8 cellular contexts compared by ENCODE assay signal in genomic region chr17:75404739-75405364, GRCh38. TPM values are rescaled to one million over a fixed set of nuclear protein-coding genes. Genes with fewer than 3 reads are reported as not detected.
A peak's percentile ranks its signal among the peaks of the same experiment; 100 is the strongest.
DNase-seq lines count a peak whose midpoint lies in the region; ATAC-seq, FAIRE-seq and TF ChIP-seq lines count a peak whose summit lies in the region.

No MANE protein-coding gene starts in this region.

- TF ChIP-seq EP300 in Ishikawa (IDR thresholded peaks at IDR 0.05; ENCODE audit: borderline replicate concordance) (no peak), GM12878 (IDR thresholded peaks at IDR 0.05; ENCODE audit: borderline replicate concordance in 1 of 2, control insufficient read depth in 1 of 2, low read depth in 2 of 2, low read length in 2 of 2) (no peak)

- TF ChIP-seq RAD21 in Ishikawa (IDR thresholded peaks at IDR 0.05; ENCODE audit: low read depth) = no peak
- no peak for TF ChIP-seq RAD21 in GM12878 (IDR thresholded peaks at IDR 0.05; ENCODE audit: insufficient read depth, low read depth, low read length)

- intact Hi-C loops in CD4-positive, alpha-beta memory T cell (cut with micrococcal nuclease) = loop anchor here (1.0 to 5.0 kb wide), 8 partner anchors 12 to 222 kb away; partner anchors contain the start of genes GGA3, LLGL2, MRPS7 and SLC25A19
- intact Hi-C loops in GM12878 (cut with micrococcal nuclease; ENCODE audit: unreplicated experiment) = loop anchor here (1.0 to 5.0 kb wide), 4 partner anchors 38 to 134 kb away; partner anchors contain the start of gene MIF4GD

- H3K36me3 ChIP-seq in CD4-positive, alpha-beta memory T cell (ENCODE audit: insufficient read depth, low read length) = no peaks in the 10 kb centered on the region
- H3K36me3 ChIP-seq in GM12878 (ENCODE audit: control insufficient read depth in 2 of 2, insufficient read depth in 2 of 2, low read length in 1 of 2) (peaks cover 0 to 3% of the 10 kb centered on the region in 2 experiments; a peak in 2 of 4 replicates), small intestine (ENCODE audit: control insufficient read depth in 2 of 2, insufficient read depth in 2 of 2, low read length in 2 of 2) (no peaks in the 10 kb centered on the region)

- no peaks in the 10 kb centered on the region for H3K27me3 ChIP-seq in CD4-positive, alpha-beta memory T cell (ENCODE audit: insufficient read depth, low read length)
- H3K27me3 ChIP-seq in GM12878 (replicated peaks in 1 of 2; ENCODE audit: control insufficient read depth in 2 of 2, insufficient read depth in 2 of 2, low read length in 1 of 2) = no peaks in the 10 kb centered on the region
- no peaks in the 10 kb centered on the region for H3K27me3 ChIP-seq in small intestine (ENCODE audit: control insufficient read depth in 2 of 2, insufficient read depth in 2 of 2, low read length in 2 of 2)

- in situ Hi-C loops in GM12878 (cut with MboI) = no loop called here

- H4K20me1 ChIP-seq in GM12878 (ENCODE audit: control insufficient read depth, insufficient read depth) = peaks cover 3% of the 10 kb centered on the region

- H3K4me1 ChIP-seq in CD4-positive, alpha-beta memory T cell (ENCODE audit: insufficient read depth, low read length) = peaks cover 50% of the 10 kb centered on the region
- peaks cover 18% of the 10 kb centered on the region for H3K4me1 ChIP-seq in GM12878 (ENCODE audit: control insufficient read depth, insufficient read depth, low read length)
- peaks cover 0 to 2% of the 10 kb centered on the region in 2 donors for H3K4me1 ChIP-seq in small intestine (ENCODE audit: control insufficient read depth in 2 of 2, insufficient read depth in 1 of 2, low read depth in 1 of 2, low read length in 1 of 2)

- RAD21 ChIA-PET in GM12878 (lab: Charles Lee; ENCODE audit: unreplicated experiment) = interaction anchor here (1.3 to 5.0 kb wide), 15 partner anchors 8 to 444 kb away, joined by 3 to 46 read pairs (median 6); partner anchors contain the start of genes MRPS7, NUP85, SLC25A19 and TSEN54

- H3K4me2 ChIP-seq in GM12878 (ENCODE audit: control insufficient read depth, insufficient read depth) = peak overlapping the region; percentile 31; the same call in 1 of the 2 replicates

- no peak for TF ChIP-seq CTCF in GM12878 (IDR thresholded peaks at IDR 0.05 in 2 of 3, conservative IDR thresholded peaks at IDR 0.05 in 1 of 3; ENCODE audit: control insufficient read depth in 2 of 3, extremely low read depth in 1 of 3, insufficient read depth in 1 of 3, low read depth in 3 of 3, low read length in 3 of 3)

- H3K4me3 ChIP-seq in CD4-positive, alpha-beta memory T cell (ENCODE audit: low read length in 2 of 2) = peak overlapping the region; percentile 88 to 92
- H3K4me3 ChIP-seq in GM12878 = peak overlapping the region; percentile 87
- peak overlapping the region; percentile 95 for H3K4me3 ChIP-seq in small intestine (ENCODE audit: low read depth in 1 of 2, low read length in 2 of 2)

- 2% methylated on average over 37 of the region's 37 CpGs for WGBS in GM12878 (ENCODE audit: insufficient coverage, insufficient replicate concordance, low lambda C conversion rate, missing lambda C conversion rate)
- WGBS in small intestine, 3 donors = 0 to 1% (median 1%) methylated on average over 35 to 37 of the region's 37 CpGs

- CTCF ChIA-PET in CD4-positive, alpha-beta memory T cell (lab: Charles Lee; ENCODE audit: partially characterized antibody) = interaction anchor here (1.0 to 4.7 kb wide), 7 partner anchors 10 to 116 kb away, joined by 3 to 63 read pairs (median 4); partner anchors contain the start of genes SLC25A19 and TSEN54
- CTCF ChIA-PET in GM12878 (lab: Yijun Ruan, JAX) = interaction anchor here (1.0 to 6.1 kb wide), 6 partner anchors 7 to 134 kb away, joined by 3 to 52 read pairs (median 6); partner anchors contain the start of gene MIF4GD

- DNase-seq in CD4-positive, alpha-beta memory T cell = peak; percentile 50 to 71 (median 56)
- peak; percentile 43 for DNase-seq in T-helper 9 cell
- DNase-seq in GM12878 (ENCODE audit: low read depth, low spot score) = no peak
- DNase-seq in iPS-NIHi11 (ENCODE audit: low spot score) = peak; percentile 53
- peak; percentile 44 for DNase-seq in small intestine
- DNase-seq in OCI-M2 (lab: John Stamatoyannopoulos, UW; ENCODE audit: unreplicated experiment) = no peak

- H3K27me3 Mint-ChIP-seq in CD4-positive, alpha-beta memory T cell = no peaks in the 10 kb centered on the region

- H3K4me3 Mint-ChIP-seq in CD4-positive, alpha-beta memory T cell = peak overlapping the region; percentile 96 to 99 (median 97)

- H3K79me2 ChIP-seq in GM12878 (ENCODE audit: control insufficient read depth, insufficient read depth, low read length) = peaks cover 57% of the 10 kb centered on the region

- peaks cover 0 to 1% (median 0%) of the 10 kb centered on the region in 8 donors for H3K9me3 Mint-ChIP-seq in CD4-positive, alpha-beta memory T cell

- ATAC-seq in GM21528 (IDR thresholded peaks at IDR 0.05; ENCODE audit: low FRiP score, unreplicated experiment) = peak; percentile 19
- ATAC-seq in GM12878 = peak; percentile 55

- FAIRE-seq in GM12878 (lab: Jason Lieb, UNC) = peak; percentile 77
- FAIRE-seq in small intestine (lab: Jason Lieb, UNC) = no peak

- no peak overlapping the region for H2AFZ ChIP-seq in GM12878 (ENCODE audit: control insufficient read depth, low read depth, low read length)

- H3K27ac Mint-ChIP-seq in CD4-positive, alpha-beta memory T cell = peak overlapping the region; percentile 91 to 99 (median 96)

- TSS peak; percentile 64 for BruUV-seq in GM12878 (replicated peaks; lab: Mats Ljungman, UMichigan)

- peaks cover 0 to 20% of the 10 kb centered on the region in 2 donors for H3K36me3 Mint-ChIP-seq in CD4-positive, alpha-beta memory T cell

- peak overlapping the region; percentile 89 for H3K27ac ChIP-seq in CD4-positive, alpha-beta memory T cell (ENCODE audit: low read depth, low read length)
- H3K27ac ChIP-seq in GM12878 (ENCODE audit: control insufficient read depth, insufficient read depth) = peak overlapping the region; percentile 91
- H3K27ac ChIP-seq in small intestine (ENCODE audit: low read depth in 1 of 2, low read length in 1 of 2) = peak overlapping the region; percentile 53 to 97

- H3K9ac ChIP-seq in GM12878 (ENCODE audit: control insufficient read depth, insufficient read depth, low read length) = peak overlapping the region; percentile 97

- SMC1A ChIA-PET in GM12878 (lab: Charles Lee; ENCODE audit: uncharacterized antibody, unreplicated experiment) = interaction anchor here (0.6 to 4.0 kb wide), 12 partner anchors 40 to 291 kb away, joined by 3 to 21 read pairs (median 6); partner anchors contain the start of genes GGA3, MIF4GD, MRPS7 and SLC25A19

- POLR2A ChIA-PET in CD4-positive, alpha-beta memory T cell (lab: Charles Lee; ENCODE audit: partially characterized antibody) = interaction anchor here (0.9 to 3.7 kb wide), 25 partner anchors 10 to 532 kb away, joined by 3 to 32 read pairs (median 5); partner anchors contain the start of genes ATP5PD, FDXR, GGA3 and KCTD2
- POLR2A ChIA-PET in GM12878 (lab: Charles Lee) = interaction anchor here (0.6 to 3.6 kb wide), 8 partner anchors 11 to 134 kb away, joined by 3 to 30 read pairs (median 7); partner anchors contain the start of genes MIF4GD and SLC25A19

- peaks cover 25 to 60% (median 41%) of the 10 kb centered on the region in 4 donors for H3K4me1 Mint-ChIP-seq in CD4-positive, alpha-beta memory T cell

- no peak for TF ChIP-seq POLR2A in GM12878 (IDR thresholded peaks at IDR 0.05; ENCODE audit: low read depth, low read length)

- no peaks in the 10 kb centered on the region for H3K9me3 ChIP-seq in CD4-positive, alpha-beta memory T cell (ENCODE audit: control insufficient read depth in 1 of 2, low read length in 2 of 2)
- H3K9me3 ChIP-seq in GM12878 (replicated peaks; ENCODE audit: control insufficient read depth, insufficient read depth, low read length) (no peaks in the 10 kb centered on the region), small intestine (ENCODE audit: control insufficient read depth, low read depth) (no peaks in the 10 kb centered on the region)

RNA-seq across cellular contexts. Expression of gene GRB2, which starts 0.6 kb away (rescaled TPM):
- total RNA-seq in CD4-positive, alpha-beta memory T cell = 100 to 1,000 TPM; 131 to 133 TPM
- polyA plus RNA-seq in CD4-positive, alpha-beta memory T cell = 100 to 1,000 TPM; 129 to 155 TPM
- 189 and 244 TPM in 2 replicates for total RNA-seq in GM12878 (2013; cell fraction: nucleolus; rRNA removed)
- total RNA-seq in GM12878 (2014; rRNA removed) = 161 and 168 TPM in 2 replicates
- total RNA-seq in GM12878 (2014; rRNA removed; fragmentation: Illumina TruSeq; extraction: Trizol) = 113 and 118 TPM in 2 replicates
- 207 and 214 TPM in 2 replicates for total RNA-seq in GM12878 (2021)
- 75.8 TPM for polyA plus RNA-seq in GM12878 (2011; ENCODE audit: low read depth)
- 133 and 196 TPM in 2 replicates for polyA plus RNA-seq in GM12878 (2011; rRNA removed)
- 121 and 130 TPM in 2 replicates for polyA plus RNA-seq in GM12878 (2011; cell fraction: cytosol; rRNA removed)
- polyA plus RNA-seq in GM12878 (2011; cell fraction: nucleus; rRNA removed) = 40.5 and 43.7 TPM in 2 replicates
- 118 and 123 TPM in 2 replicates for polyA plus RNA-seq in GM12878 (2012)
- 141 and 201 TPM in 2 replicates for polyA plus RNA-seq in GM12878 (2014; fragmentation: Illumina TruSeq; extraction: Trizol)
- 100 to 1,000 TPM; 113 to 152 TPM for polyA plus RNA-seq in GM12878 (2014; fragmentation: Nextera tagmentation; extraction: Ambion mirVana)
- 164 and 180 TPM in 2 replicates for polyA plus RNA-seq in GM12878 (2014; rRNA removed)
- 100 to 1,000 TPM; 263 to 268 TPM for polyA plus RNA-seq in GM12878 (2016; fragmentation: Nextera tagmentation; extraction: Ambion mirVana)
- polyA minus RNA-seq in GM12878 (2011; rRNA and poly(A)+ RNA removed) = 52.6 and 94.4 TPM in 2 replicates
- polyA minus RNA-seq in GM12878 (2011; cell fraction: cytosol; rRNA and poly(A)+ RNA removed) = 19.2 and 20.6 TPM in 2 replicates
- polyA minus RNA-seq in GM12878 (2011; cell fraction: nucleus; rRNA and poly(A)+ RNA removed) = 31.8 and 65.3 TPM in 2 replicates
- polyA plus RNA-seq in small intestine = 10 to 100 TPM; 65.6 to 73.5 (median 66.2) TPM

RNA-seq across cellular contexts. Expression of gene TMEM94, which starts 51.6 kb away (rescaled TPM):
- 100 to 1,000 TPM; 109 TPM for total RNA-seq in CD4-positive, alpha-beta memory T cell
- 10 to 100 TPM in 1 of 2 donors, 1 to 10 TPM in 1; 3.9 to 18.0 TPM for polyA plus RNA-seq in CD4-positive, alpha-beta memory T cell
- 124 and 144 TPM in 2 replicates for total RNA-seq in GM12878 (2013; cell fraction: nucleolus; rRNA removed)
- total RNA-seq in GM12878 (2014; rRNA removed) = 23.9 and 31.4 TPM in 2 replicates
- 15.4 and 15.8 TPM in 2 replicates for total RNA-seq in GM12878 (2014; rRNA removed; fragmentation: Illumina TruSeq; extraction: Trizol)
- 59.0 and 70.7 TPM in 2 replicates for total RNA-seq in GM12878 (2021)
- 23.7 TPM for polyA plus RNA-seq in GM12878 (2011; ENCODE audit: low read depth)
- polyA plus RNA-seq in GM12878 (2011; rRNA removed) = 9.8 and 21.9 TPM in 2 replicates
- 23.8 and 24.1 TPM in 2 replicates for polyA plus RNA-seq in GM12878 (2011; cell fraction: cytosol; rRNA removed)
- 363 and 387 TPM in 2 replicates for polyA plus RNA-seq in GM12878 (2011; cell fraction: nucleus; rRNA removed)
- polyA plus RNA-seq in GM12878 (2012) = 63.2 and 64.4 TPM in 2 replicates
- polyA plus RNA-seq in GM12878 (2014; fragmentation: Illumina TruSeq; extraction: Trizol) = 11.9 and 46.5 TPM in 2 replicates
- 1 to 10 TPM in 1 of 2 experiments, under 1 TPM in 1; 0.31 to 2.3 TPM for polyA plus RNA-seq in GM12878 (2014; fragmentation: Nextera tagmentation; extraction: Ambion mirVana)
- polyA plus RNA-seq in GM12878 (2014; rRNA removed) = 41.7 and 50.5 TPM in 2 replicates
- polyA plus RNA-seq in GM12878 (2016; fragmentation: Nextera tagmentation; extraction: Ambion mirVana) = 10 to 100 TPM; 21.2 to 26.9 TPM
- polyA minus RNA-seq in GM12878 (2011; rRNA and poly(A)+ RNA removed) = 21.6 and 44.4 TPM in 2 replicates
- 19.4 and 25.9 TPM in 2 replicates for polyA minus RNA-seq in GM12878 (2011; cell fraction: cytosol; rRNA and poly(A)+ RNA removed)
- polyA minus RNA-seq in GM12878 (2011; cell fraction: nucleus; rRNA and poly(A)+ RNA removed) = 49.2 and 74.5 TPM in 2 replicates
- polyA plus RNA-seq in small intestine = 10 to 100 TPM; 41.8 to 87.7 (median 57.3) TPM

Comparison
In these comparisons a context has a peak if more than half of its experiments do, and no peak if none do; other contexts are left out.
1. DNase-seq: peak in CD4-positive, alpha-beta memory T cell (5 of 5), T-helper 9 cell (single experiment), iPS-NIHi11 (single experiment) and small intestine (single experiment); none in GM12878 (single experiment) and OCI-M2 (single experiment).
2. Peak in every context shown above with its lines, with median percentiles within 50 percentile points of each other: H3K27ac ChIP-seq and H3K4me3 ChIP-seq.